In genomic region chr22:42697542-42698013, GRCh38 we compare ENCODE assay signal across 11 cellular contexts. TPM values are rescaled to one million over a fixed set of nuclear protein-coding genes. Genes with fewer than 3 reads are reported as not detected.
DNase-seq lines count a peak whose midpoint lies in the region; ATAC-seq and TF ChIP-seq lines count a peak whose summit lies in the region.
"Had no signal": no experiment of that assay in that cellular context is flagged by ENCODE, and none has a peak within 500 bp of the region (broad histone marks: within the 10 kb centered on the region; RNA-seq: fewer than 3 reads in every experiment).

No MANE protein-coding gene starts in this region.

- peak overlapping the region; percentile 30 for H3K4me3 Mint-ChIP-seq in Calu3 (ENCODE audit: low read depth, unreplicated experiment)
- H3K4me3 Mint-ChIP-seq in osteocyte (ENCODE audit: unreplicated experiment), result no peak overlapping the region
- H3K4me3 Mint-ChIP-seq: naive thymus-derived CD4-positive, alpha-beta T cell; stimulated activated memory B cell treated with anti-CD40 and anti-IgM and Interleukin-4, amounts not matched to agents 10 μg/mL and 1 μg/mL and 100 μg/mL, for 72 hours; T-helper 2 cell treated with Interferon-gamma antibody and Interleukin-4, amounts not matched to agents 5 μg/mL and 100 μg/mL, for 36 hours had no signal

- intact Hi-C loops in Calu3 (cut with micrococcal nuclease; ENCODE audit: unreplicated experiment), result no loop called here

- H3K4me3 ChIP-seq in SJSA1 (no peak overlapping the region), foreskin fibroblast (ENCODE audit: low read depth in 1 of 2, low read length in 2 of 2) (no peak overlapping the region)

- TF ChIP-seq CTCF in Calu3 (IDR thresholded peaks at IDR 0.05; ENCODE audit: unreplicated experiment) (no peak), foreskin fibroblast (IDR thresholded peaks at IDR 0.05; ENCODE audit: low read depth, low read length) (no peak), osteocyte (IDR thresholded peaks at IDR 0.05) (no peak)

- H3K27me3 ChIP-seq in SJSA1 (replicated peaks), result no peaks in the 10 kb centered on the region

- DNase-seq in Calu3 (peak; percentile 82), SJSA1 (ENCODE audit: low read depth in 1 of 2, low spot score in 2 of 2) (peak; percentile 80 to 92), foreskin fibroblast (peak; percentile 75 to 91), osteocyte (ENCODE audit: extremely low spot score, unreplicated experiment) (peak; percentile 89), NCI-H1417 treated with DMSO at 0.1 percent for 48 hours (lab: John Stamatoyannopoulos, UW) (no peak), NCI-H2107 (lab: John Stamatoyannopoulos, UW) (no peak)
- DNase-seq: naive thymus-derived CD4-positive, alpha-beta T cell had no signal

- no peaks in the 10 kb centered on the region for H3K27me3 Mint-ChIP-seq in Calu3 (ENCODE audit: unreplicated experiment)
- H3K27me3 Mint-ChIP-seq in osteocyte (ENCODE audit: unreplicated experiment), result no peaks in the 10 kb centered on the region

- H3K27ac ChIP-seq in SJSA1, result peak overlapping the region; percentile 70

- H3K36me3 Mint-ChIP-seq in Calu3 (ENCODE audit: insufficient read depth, unreplicated experiment) (peaks cover 5% of the 10 kb centered on the region), osteocyte (ENCODE audit: unreplicated experiment) (no peaks in the 10 kb centered on the region)
- H3K36me3 Mint-ChIP-seq: naive thymus-derived CD4-positive, alpha-beta T cell had no signal

- H3K4me1 ChIP-seq in SJSA1 (replicated peaks), result peaks cover 39% of the 10 kb centered on the region

- peaks cover 29% of the 10 kb centered on the region for H3K4me1 Mint-ChIP-seq in Calu3 (ENCODE audit: low read depth, unreplicated experiment)
- peaks cover 38% of the 10 kb centered on the region for H3K4me1 Mint-ChIP-seq in osteocyte (ENCODE audit: unreplicated experiment)
- H3K4me1 Mint-ChIP-seq: naive thymus-derived CD4-positive, alpha-beta T cell had no signal

- ATAC-seq in HG02970 (IDR thresholded peaks at IDR 0.05; ENCODE audit: low FRiP score, unreplicated experiment) (no peak), GM19324 (IDR thresholded peaks at IDR 0.05; ENCODE audit: low FRiP score, unreplicated experiment) (no peak)
- ATAC-seq: naive thymus-derived CD4-positive, alpha-beta T cell; stimulated activated memory B cell treated with anti-CD40 and anti-IgM and Interleukin-4, amounts not matched to agents 10 μg/mL and 1 μg/mL and 100 μg/mL, for 72 hours had no signal

- no peaks in the 10 kb centered on the region for H3K9me3 ChIP-seq in SJSA1 (replicated peaks)

- CTCF ChIA-PET in Calu3 (lab: Charles Lee), result interaction anchor here (0.5 to 1.4 kb wide), 3 partner anchors 14 to 297 kb away, joined by 3 to 4 read pairs (median 4); no protein-coding TSS in a partner anchor

- no peaks in the 10 kb centered on the region for H3K9me3 Mint-ChIP-seq in Calu3 (ENCODE audit: low read depth, unreplicated experiment)
- no peaks in the 10 kb centered on the region for H3K9me3 Mint-ChIP-seq in osteocyte (ENCODE audit: unreplicated experiment)
- H3K9me3 Mint-ChIP-seq: naive thymus-derived CD4-positive, alpha-beta T cell; stimulated activated memory B cell treated with anti-CD40 and anti-IgM and Interleukin-4, amounts not matched to agents 10 μg/mL and 1 μg/mL and 100 μg/mL, for 72 hours; T-helper 2 cell treated with Interferon-gamma antibody and Interleukin-4, amounts not matched to agents 5 μg/mL and 100 μg/mL, for 36 hours had no signal

- H3K36me3 ChIP-seq in SJSA1, result peaks cover 8% of the 10 kb centered on the region; the same call in 1 of the 2 replicates

- BruUV-seq in Calu3 (replicated peaks; lab: Mats Ljungman, UMichigan), result no TSS peak

- peak overlapping the region; percentile 42 for H3K27ac Mint-ChIP-seq in Calu3 (ENCODE audit: unreplicated experiment)
- H3K27ac Mint-ChIP-seq in osteocyte (ENCODE audit: unreplicated experiment), result peak overlapping the region; percentile 69
- H3K27ac Mint-ChIP-seq: naive thymus-derived CD4-positive, alpha-beta T cell; stimulated activated memory B cell treated with anti-CD40 and anti-IgM and Interleukin-4, amounts not matched to agents 10 μg/mL and 1 μg/mL and 100 μg/mL, for 72 hours; T-helper 2 cell treated with Interferon-gamma antibody and Interleukin-4, amounts not matched to agents 5 μg/mL and 100 μg/mL, for 36 hours had no signal

RNA-seq across cellular contexts. Expression of gene A4GALT, which starts 23.1 kb away (rescaled TPM):
- total RNA-seq in Calu3 (2022) (8.6 and 10.5 TPM in 2 replicates), osteocyte (29.9 and 32.8 TPM in 2 replicates)
- total RNA-seq in SJSA1 (2014; rRNA removed; shearing (Covaris generic)), result 11.2 and 12.3 TPM in 2 replicates
- total RNA-seq: naive thymus-derived CD4-positive, alpha-beta T cell had no signal

RNA-seq across cellular contexts. Expression of gene CYB5R3, which starts 48.4 kb away (rescaled TPM):
- total RNA-seq in Calu3 (2022) (101 and 102 TPM in 2 replicates), osteocyte (408 and 430 TPM in 2 replicates)
- 91.3 and 149 TPM in 2 replicates for total RNA-seq in SJSA1 (2014; rRNA removed; shearing (Covaris generic))

RNA-seq across cellular contexts. Expression of gene ATP5MGL, which starts 57.2 kb away (rescaled TPM):
- total RNA-seq in Calu3 (2022) (0.66 and 1.1 TPM in 2 replicates), osteocyte (0.47 and 1.3 TPM in 2 replicates)
- total RNA-seq in SJSA1 (2014; rRNA removed; shearing (Covaris generic)), result not detected in 2 replicates

Comparison
In these comparisons a context has a peak if more than half of its experiments do, and no peak if none do; other contexts are left out.
1. DNase-seq: peak in Calu3 (single experiment), SJSA1 (2 of 2), foreskin fibroblast (2 of 2) and osteocyte (single experiment); none in NCI-H1417 treated with DMSO at 0.1 percent for 48 hours (single experiment) and NCI-H2107 (single experiment).